Comparison of ENCODE assay signal across 9 cellular contexts in genomic region chrX:135295238-135295943, GRCh38. TPM values are rescaled to one million over a fixed set of nuclear protein-coding genes. Genes with fewer than 3 reads are reported as not detected.
DNase-seq lines count a peak whose midpoint lies in the region; ATAC-seq and TF ChIP-seq lines count a peak whose summit lies in the region.
"Had no signal": no experiment of that assay in that cellular context is flagged by ENCODE, and none has a peak within 500 bp of the region (broad histone marks: within the 10 kb centered on the region; RNA-seq: fewer than 3 reads in every experiment).

No MANE protein-coding gene starts in this region.

- POLR2A ChIA-PET in CD8-positive, alpha-beta T cell (lab: Charles Lee), result interaction anchor here (0.8 kb wide), 1 partner anchor 9 kb away, joined by 3 read pairs; no protein-coding TSS in a partner anchor
- POLR2A ChIA-PET in A673 (lab: Charles Lee; ENCODE audit: low non-redundant PET), result no interaction called here

- H3K4me3 ChIP-seq in CD8-positive, alpha-beta T cell (ENCODE audit: low read depth, low read length), result peak overlapping the region; percentile 68
- H3K4me3 ChIP-seq in A673 (ENCODE audit: low read depth, low read length, poor library complexity, severe bottlenecking) (no peak overlapping the region), HAP-1 (no peak overlapping the region)

- CTCF ChIA-PET in CD8-positive, alpha-beta T cell (lab: Charles Lee), result interaction anchor here (0.7 to 0.8 kb wide), 2 partner anchors 28 to 184 kb away, joined by 3 to 4 read pairs; no protein-coding TSS in a partner anchor
- CTCF ChIA-PET in A673 (lab: Charles Lee), result no interaction called here

- BruUV-seq in A673 (replicated peaks; lab: Mats Ljungman, UMichigan), result no TSS peak

- peak overlapping the region; percentile 74 for H3K27ac ChIP-seq in CD8-positive, alpha-beta T cell (ENCODE audit: low read depth, low read length)
- no peak overlapping the region for H3K27ac ChIP-seq in A673 (ENCODE audit: low read depth, low read length, poor library complexity, severe bottlenecking)

- no peaks in the 10 kb centered on the region for H3K9me3 ChIP-seq in CD8-positive, alpha-beta T cell (ENCODE audit: low read length)
- H3K9me3 ChIP-seq in A673 (ENCODE audit: low read depth, low read length, poor library complexity, severe bottlenecking) (no peaks in the 10 kb centered on the region), HAP-1 (no peaks in the 10 kb centered on the region)

- peaks cover 14% of the 10 kb centered on the region for H3K4me1 ChIP-seq in CD8-positive, alpha-beta T cell (ENCODE audit: insufficient read depth, low read length)
- H3K4me1 ChIP-seq in A673 (ENCODE audit: insufficient read depth, low read length, poor library complexity, severe bottlenecking), result no peaks in the 10 kb centered on the region
- no peaks in the 10 kb centered on the region for H3K4me1 ChIP-seq in HAP-1

- DNase-seq in CD8-positive, alpha-beta T cell, result peak; percentile 18 to 69 (median 49)
- peak; percentile 38 for DNase-seq in NCI-H1436 treated with DMSO at 0.1 percent for 48 hours (lab: John Stamatoyannopoulos, UW)
- DNase-seq in activated gamma-delta T cell treated with anti-CD3 and anti-CD28 coated beads, Interleukin-2, amount 50 U/mL, for 16 hours (ENCODE audit: low read depth), result peak; percentile 32
- peak; percentile 52 for DNase-seq in left cardiac atrium
- DNase-seq in retina, result peak; percentile 80
- DNase-seq in A673 (ENCODE audit: low spot score), result no peak
- no peak for DNase-seq in HAP-1 (ENCODE audit: low spot score in 2 of 2)

- no peaks in the 10 kb centered on the region for H3K27me3 Mint-ChIP-seq in CD8-positive, alpha-beta T cell (ENCODE audit: low read depth)

- H3K4me3 Mint-ChIP-seq in CD8-positive, alpha-beta T cell, result peak overlapping the region; percentile 92

- TF ChIP-seq CTCF in CD8-positive, alpha-beta T cell (IDR thresholded peaks at IDR 0.05), result no peak
- no peak for TF ChIP-seq CTCF in A673 (conservative IDR thresholded peaks at IDR 0.05; ENCODE audit: low read depth, low read length)

- H3K27ac Mint-ChIP-seq in CD8-positive, alpha-beta T cell, result peak overlapping the region; percentile 89

- H3K36me3 ChIP-seq in CD8-positive, alpha-beta T cell (ENCODE audit: insufficient read depth, low read length), result peaks cover 10% of the 10 kb centered on the region
- H3K36me3 ChIP-seq in A673 (ENCODE audit: insufficient read depth, low read length, poor library complexity, severe bottlenecking), result no peaks in the 10 kb centered on the region
- H3K36me3 ChIP-seq in HAP-1 (replicated peaks), result no peaks in the 10 kb centered on the region

- intact Hi-C loops in CD8-positive, alpha-beta T cell (cut with DNase I, micrococcal nuclease), result loop anchor here in 1 of 2 experiments (2.0 to 5.0 kb wide), 2 partner anchors 125 to 227 kb away; partner anchors contain the start of genes INTS6L and SMIM10L2A
- intact Hi-C loops in left cardiac atrium (cut with DNase I) (no loop called here), A673 (cut with micrococcal nuclease; ENCODE audit: unreplicated experiment) (no loop called here)

- ATAC-seq in CD8-positive, alpha-beta T cell, result peak; percentile 96
- ATAC-seq in GM21515 (IDR thresholded peaks at IDR 0.05; ENCODE audit: unreplicated experiment), result peak; percentile 99
- peak; percentile 84 to 91 for ATAC-seq in left cardiac atrium

- H3K36me3 Mint-ChIP-seq in CD8-positive, alpha-beta T cell, result peaks cover 21% of the 10 kb centered on the region

- H3K9me3 Mint-ChIP-seq in CD8-positive, alpha-beta T cell, result no peaks in the 10 kb centered on the region

- in situ Hi-C loops in HAP-1 (cut with MboI; ENCODE audit: low sequenced_read_pairs), result no loop called here

- H3K4me1 Mint-ChIP-seq in CD8-positive, alpha-beta T cell (ENCODE audit: low read depth), result peaks cover 25% of the 10 kb centered on the region

- no peaks in the 10 kb centered on the region for H3K27me3 ChIP-seq in CD8-positive, alpha-beta T cell (ENCODE audit: insufficient read depth, low read length)
- no peaks in the 10 kb centered on the region for H3K27me3 ChIP-seq in A673 (replicated peaks; ENCODE audit: insufficient read depth, low read depth, low read length, poor library complexity)
- no peaks in the 10 kb centered on the region for H3K27me3 ChIP-seq in HAP-1 (ENCODE audit: low read depth)

RNA-seq across cellular contexts. Expression of gene ETDC, which starts 13.9 kb away (rescaled TPM):
- not detected for total RNA-seq in CD8-positive, alpha-beta T cell
- total RNA-seq in left cardiac atrium (not detected), A673 (2021) (not detected in 2 replicates)
- total RNA-seq: subcutaneous adipose tissue had no signal

RNA-seq across cellular contexts. Expression of gene ETDA, which starts 43.5 kb away (rescaled TPM):
- not detected for total RNA-seq in CD8-positive, alpha-beta T cell
- total RNA-seq in left cardiac atrium (not detected), A673 (2021) (not detected in 2 replicates)
- total RNA-seq: subcutaneous adipose tissue had no signal

RNA-seq across cellular contexts. Expression of gene ZNF75D, which starts 48.5 kb away (rescaled TPM):
- total RNA-seq in CD8-positive, alpha-beta T cell, result 1 to 10 TPM; 5.6 to 5.9 TPM
- 1 to 10 TPM; 4.5 to 6.8 TPM for total RNA-seq in left cardiac atrium
- 8.7 and 9.4 TPM in 2 replicates for total RNA-seq in A673 (2021)

RNA-seq across cellular contexts. Expression of gene ZNF449, which starts 49.2 kb away (rescaled TPM):
- total RNA-seq in CD8-positive, alpha-beta T cell, result 1 to 10 TPM in 1 of 2 experiments, under 1 TPM in 1; 0.65 to 1.1 TPM
- 1 to 10 TPM; 6.0 to 7.0 TPM for total RNA-seq in left cardiac atrium
- total RNA-seq in A673 (2021), result 10.6 and 12.1 TPM in 2 replicates

Comparison
In these comparisons a context has a peak if more than half of its experiments do, and no peak if none do; other contexts are left out.
1. DNase-seq: peak in CD8-positive, alpha-beta T cell (7 of 7), NCI-H1436 treated with DMSO at 0.1 percent for 48 hours (single experiment), activated gamma-delta T cell treated with anti-CD3 and anti-CD28 coated beads, Interleukin-2, amount 50 U/mL, for 16 hours (single experiment), left cardiac atrium (single experiment) and retina (single experiment); none in A673 (single experiment) and HAP-1 (0 of 2).
2. Peak in every context shown above with its lines, with median percentiles within 50 percentile points of each other: ATAC-seq.